In the genomic region with DNA sequence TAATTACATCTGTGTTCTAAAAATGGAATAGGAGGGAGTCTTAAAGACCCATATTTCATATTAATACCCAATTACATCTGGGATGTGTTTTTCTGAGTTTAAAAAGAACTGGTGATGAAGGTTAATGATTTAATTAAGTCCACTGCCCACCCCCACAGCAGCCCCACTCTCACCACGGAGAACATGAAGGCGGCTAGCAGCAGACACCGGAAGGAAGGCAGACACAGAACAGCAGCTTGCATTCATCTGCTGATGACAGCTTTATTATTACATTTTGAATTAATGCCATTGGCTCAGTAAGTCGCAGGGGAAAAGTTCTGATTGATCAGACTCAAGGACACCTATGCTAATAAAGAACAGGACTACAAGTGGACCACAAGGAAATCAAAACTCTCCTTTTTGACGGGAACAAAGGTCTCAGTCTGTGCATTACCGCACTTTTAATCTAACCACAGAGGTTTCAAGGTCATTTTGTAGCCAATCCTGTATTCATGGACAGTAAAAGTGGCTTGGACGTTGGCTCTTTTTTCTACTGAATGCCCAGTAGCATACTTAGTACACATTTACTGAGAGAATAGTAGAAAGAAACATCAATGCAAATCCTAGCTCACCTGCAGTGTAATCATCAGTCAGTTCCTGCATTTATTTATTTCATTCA, we compare ENCODE assay signal across 29 cellular contexts.
"Had no signal": no experiment of that assay in that cellular context is flagged by ENCODE, and none has a peak within 500 bp of the region (broad histone marks: within the 10 kb centered on the region; RNA-seq: fewer than 3 reads in every experiment).

No MANE protein-coding gene starts in this region.

- FAIRE-seq: astrocyte, bronchial epithelial cell had no signal

- DNase-seq: activated CD4-positive, alpha-beta T cell treated with anti-CD3 and anti-CD28 coated beads for 36 hours; activated CD4-positive, alpha-beta T cell treated with anti-CD3 and anti-CD28 coated beads, Interleukin-2, amount 50 U/mL, for 4 hours; activated CD8-positive, alpha-beta memory T cell treated with anti-CD3 and anti-CD28 coated beads for 24 hours; activated CD8-positive, alpha-beta memory T cell treated with anti-CD3 and anti-CD28 coated beads, Interleukin-2, amount 50 U/mL, for 4 hours; activated naive CD4-positive, alpha-beta T cell; activated T-cell treated with anti-CD3 and anti-CD28 coated beads, Interleukin-2, amount 50 U/mL, for 24 hours; colonic mucosa; dorsolateral prefrontal cortex; effector memory CD8-positive, alpha-beta T cell; esophagus squamous epithelium; heart left ventricle; islet precursor cell; lower lobe of right lung; mesendoderm; mucosa of descending colon; naive B cell; occipital lobe; posterior cingulate gyrus; stimulated activated CD4-positive, alpha-beta T cell treated with anti-CD3 and anti-CD28 coated beads, Interleukin-12 subunit alpha, Interleukin-12 subunit beta, amount 100 ng/mL, for 4 hours; stimulated activated CD4-positive, alpha-beta T cell treated with anti-CD3 and anti-CD28 coated beads, Interleukin-4, amount 100 ng/mL, for 4 hours; stimulated activated naive CD8-positive, alpha-beta T cell treated with anti-CD3 and anti-CD28 coated beads, Interleukin-15, Interleukin-2, amounts not matched to agents 100 U/mL and 50 U/mL, for 24 hours; T-helper 9 cell; thyroid gland; upper lobe of right lung had no signal

- ATAC-seq: activated CD4-positive, alpha-beta T cell treated with anti-CD3 and anti-CD28 coated beads for 36 hours; activated T-helper 17 cell treated with anti-CD3 and anti-CD28 coated beads, Interleukin-2, amount 50 U/mL, for 72 hours; effector memory CD8-positive, alpha-beta T cell; heart left ventricle; left lobe of liver; lower lobe of right lung; mucosa of descending colon; stimulated activated naive CD8-positive, alpha-beta T cell treated with anti-CD3 and anti-CD28 coated beads, Interleukin-15, Interleukin-2, amounts not matched to agents 100 U/mL and 50 U/mL, for 24 hours; upper lobe of right lung; WTC11 had no signal
